13 cellular contexts compared by ENCODE assay signal in genomic region chr1:54977533-54977932, GRCh38. TPM values are rescaled to one million over a fixed set of nuclear protein-coding genes. Genes with fewer than 3 reads are reported as not detected.
DNase-seq lines count a peak whose midpoint lies in the region; ATAC-seq, FAIRE-seq and TF ChIP-seq lines count a peak whose summit lies in the region.
"Not testable (repeated sequence)": the region's sequence is repeated elsewhere in the genome, so short reads cannot be mapped to it uniquely, and the experiment has no call there.
"Had no signal": no experiment of that assay in that cellular context is flagged by ENCODE, and none has a peak within 500 bp of the region (broad histone marks: within the 10 kb centered on the region; RNA-seq: fewer than 3 reads in every experiment).

No MANE protein-coding gene starts in this region.

- H2BK12ac ChIP-seq in trophoblast cell (ENCODE audit: low read length), result not testable (repeated sequence)

- H3K9ac ChIP-seq in kidney (ENCODE audit: low read length in 2 of 2); trophoblast cell (ENCODE audit: low read length): not testable (repeated sequence)

- FAIRE-seq in kidney (lab: Jason Lieb, UNC), result not testable (repeated sequence)

- H4K91ac ChIP-seq in trophoblast cell (ENCODE audit: low read depth, low read length), result not testable (repeated sequence)

- H2AK5ac ChIP-seq in trophoblast cell (ENCODE audit: low read length), result not testable (repeated sequence)

- not testable (repeated sequence) for ATAC-seq in WTC11

- H3K4me2 ChIP-seq in trophoblast cell (ENCODE audit: low read length), result not testable (repeated sequence)

- not testable (repeated sequence) for H3K4me3 ChIP-seq in kidney (ENCODE audit: low read length in 2 of 2); trophoblast cell (ENCODE audit: low read depth, low read length); tibial artery

- not testable (repeated sequence) for H2BK120ac ChIP-seq in trophoblast cell (ENCODE audit: insufficient read depth, low read length, poor library complexity)

- not testable (repeated sequence) for H3K79me2 ChIP-seq in trophoblast cell (ENCODE audit: control insufficient read depth, insufficient read depth, low read length, poor library complexity)

- POLR2A ChIA-PET in RWPE1 (lab: Yijun Ruan, JAX; ENCODE audit: low non-redundant PET); WTC11 (lab: Charles Lee): not testable (repeated sequence)

- peak overlapping the region; percentile 49 for H3K27ac ChIP-seq in RWPE1
- peak overlapping the region; percentile 11 to 23 for H3K27ac ChIP-seq in kidney (ENCODE audit: low read depth in 2 of 2, low read length in 2 of 2)
- H3K27ac ChIP-seq in trophoblast cell (ENCODE audit: low read depth, low read length), result not testable (repeated sequence)
- peak overlapping the region; percentile 36 to 42 for H3K27ac ChIP-seq in tibial artery

- H3K36me3 Mint-ChIP-seq in Calu3 (ENCODE audit: insufficient read depth, unreplicated experiment); WTC11: not testable (repeated sequence)

- not testable (repeated sequence) for H3K9me3 Mint-ChIP-seq in Calu3 (ENCODE audit: low read depth, unreplicated experiment); WTC11

- H3K27me3 Mint-ChIP-seq in Calu3 (ENCODE audit: unreplicated experiment) (peaks cover 20% of the 10 kb centered on the region), WTC11 (ENCODE audit: low read depth) (peaks cover 31% of the 10 kb centered on the region)

- peaks cover 14% of the 10 kb centered on the region for H3K27me3 ChIP-seq in trophoblast cell (ENCODE audit: insufficient read depth, low read length)
- H3K27me3 ChIP-seq in tibial artery, result not testable (repeated sequence)

- not testable (repeated sequence) for H3K36me3 ChIP-seq in kidney (ENCODE audit: control insufficient read depth in 1 of 2, insufficient read depth in 2 of 2, low read length in 2 of 2); trophoblast cell (ENCODE audit: control insufficient read depth in 1 of 2, insufficient read depth in 2 of 2, low read length in 2 of 2); tibial artery

- not testable (repeated sequence) for H3K23ac ChIP-seq in trophoblast cell (ENCODE audit: low read length)

- TF ChIP-seq CTCF in Calu3 (IDR thresholded peaks at IDR 0.05; ENCODE audit: unreplicated experiment); RWPE1 (conservative IDR thresholded peaks at IDR 0.05; ENCODE audit: low read depth); WTC11 (IDR thresholded peaks at IDR 0.05); kidney (IDR thresholded peaks at IDR 0.05; ENCODE audit: borderline replicate concordance, extremely low read depth, insufficient read depth); tibial artery (IDR thresholded peaks at IDR 0.05): not testable (repeated sequence)

- not testable (repeated sequence) for H3K4ac ChIP-seq in trophoblast cell (ENCODE audit: low read depth, low read length)

- WGBS in trophoblast cell (ENCODE audit: extremely low coverage, insufficient coverage, insufficient read length), result no CpG with 5 or more reads among the region's 5 CpGs

- intact Hi-C loops in Calu3 (cut with micrococcal nuclease; ENCODE audit: unreplicated experiment); kidney (cut with DNase I); tibial artery (cut with DNase I; ENCODE audit: low total_unique reads): not testable (repeated sequence)

- H2AFZ ChIP-seq in trophoblast cell (ENCODE audit: insufficient read depth, low read length, poor library complexity), result not testable (repeated sequence)

- not testable (repeated sequence) for H3K4me3 Mint-ChIP-seq in Calu3 (ENCODE audit: low read depth, unreplicated experiment); WTC11

- H3K9me3 ChIP-seq in kidney (ENCODE audit: control insufficient read depth in 1 of 2, low read length in 2 of 2); trophoblast cell (ENCODE audit: insufficient read depth, low read depth, low read length); tibial artery: not testable (repeated sequence)

- BruUV-seq in Calu3 (replicated peaks; lab: Mats Ljungman, UMichigan), result not testable (repeated sequence)

- not testable (repeated sequence) for DNase-seq in Calu3; RWPE1 (ENCODE audit: low spot score); tibial artery
- peak; percentile 21 for DNase-seq in NCI-H146 (lab: John Stamatoyannopoulos, UW)
- peak; percentile 12 for DNase-seq in WTC11 (ENCODE audit: low spot score)
- DNase-seq in ecto neural progenitor cell (ENCODE audit: low spot score), result peak; percentile 29
- DNase-seq in kidney, result peak; percentile 24
- peak; percentile 37 to 60 for DNase-seq in trophoblast cell

- H3K4me1 ChIP-seq in kidney (ENCODE audit: control insufficient read depth in 1 of 2, insufficient read depth in 1 of 2, low read depth in 1 of 2, low read length in 2 of 2), result peaks cover 4 to 18% of the 10 kb centered on the region in 2 donors
- peaks cover 9 to 17% of the 10 kb centered on the region in 2 experiments for H3K4me1 ChIP-seq in trophoblast cell (ENCODE audit: control insufficient read depth in 1 of 2, insufficient read depth in 2 of 2, low read length in 2 of 2)
- H3K4me1 ChIP-seq in tibial artery, result peaks cover 0 to 58% (median 28%) of the 10 kb centered on the region in 4 donors

- not testable (repeated sequence) for H3K18ac ChIP-seq in trophoblast cell (ENCODE audit: low read length)

- not testable (repeated sequence) for H3K79me1 ChIP-seq in trophoblast cell (ENCODE audit: low read length)

- not testable (repeated sequence) for H2BK5ac ChIP-seq in trophoblast cell (ENCODE audit: low read depth, low read length, poor library complexity)

- peak overlapping the region; percentile 24 for H3K27ac Mint-ChIP-seq in Calu3 (ENCODE audit: unreplicated experiment)
- H3K27ac Mint-ChIP-seq in WTC11, result not testable (repeated sequence)

- H3K14ac ChIP-seq in trophoblast cell (ENCODE audit: low read length), result not testable (repeated sequence)

- not testable (repeated sequence) for H4K8ac ChIP-seq in trophoblast cell (ENCODE audit: low read depth, low read length)

- H4K12ac ChIP-seq in trophoblast cell (ENCODE audit: low read depth, low read length), result not testable (repeated sequence)

- H3K4me1 Mint-ChIP-seq in Calu3 (ENCODE audit: low read depth, unreplicated experiment) (peaks cover 47% of the 10 kb centered on the region), WTC11 (peaks cover 26% of the 10 kb centered on the region)

- CTCF ChIA-PET in Calu3 (lab: Charles Lee) (interaction anchor here (0.6 to 1.1 kb wide), 3 partner anchors 27 to 242 kb away, joined by 3 to 5 read pairs (median 3); no protein-coding TSS in a partner anchor), RWPE1 (lab: Yijun Ruan, JAX) (interaction anchor here (1.3 kb wide), 1 partner anchor 18 kb away, joined by 5 read pairs; no protein-coding TSS in a partner anchor), WTC11 (lab: Charles Lee) (interaction anchor here (0.7 to 4.3 kb wide), 7 partner anchors 9 to 45 kb away, joined by 3 to 27 read pairs (median 17); no protein-coding TSS in a partner anchor)

RNA-seq across cellular contexts. Expression of gene TMEM61, which starts 2.9 kb away (rescaled TPM):
- 0.45 TPM in 1 of 2 replicates, not detected in the other for total RNA-seq in Calu3 (2022)
- total RNA-seq in WTC11 (2021), result 0.41 to 0.74 TPM (median 0.44 TPM) in 3 replicates
- total RNA-seq in kidney, result 7.0 TPM
- 42.7 TPM for polyA plus RNA-seq in kidney (ENCODE audit: insufficient read depth, low read depth, low replicate concordance)
- 0.18 and 0.19 TPM in 2 replicates for polyA plus RNA-seq in trophoblast cell (2013)
- total RNA-seq: CD4-positive, alpha-beta T cell; CD8-positive, alpha-beta memory T cell; HFFc6 had no signal
- polyA plus RNA-seq: CD14-positive monocyte; CD8-positive, alpha-beta memory T cell had no signal

RNA-seq across cellular contexts. Expression of gene BSND, which starts 21.2 kb away (rescaled TPM):
- total RNA-seq in Calu3 (2022), result not detected in 2 replicates
- total RNA-seq in WTC11 (2021), result 0.30 to 0.42 TPM (median 0.37 TPM) in 3 replicates
- total RNA-seq in kidney, result 1.4 TPM
- 22.7 TPM for polyA plus RNA-seq in kidney (ENCODE audit: insufficient read depth, low read depth, low replicate concordance)
- 0.01 TPM in 2 replicates for polyA plus RNA-seq in trophoblast cell (2013)
- total RNA-seq: CD4-positive, alpha-beta T cell; CD8-positive, alpha-beta memory T cell; HFFc6 had no signal
- polyA plus RNA-seq: A549; CD14-positive monocyte; CD8-positive, alpha-beta memory T cell had no signal
